8 cellular contexts compared by ENCODE assay signal in genomic region chrX:12975999-12976558, GRCh38. TPM values are rescaled to one million over a fixed set of nuclear protein-coding genes. Genes with fewer than 3 reads are reported as not detected.
DNase-seq lines count a peak whose midpoint lies in the region; ATAC-seq and TF ChIP-seq lines count a peak whose summit lies in the region.

No MANE protein-coding gene starts in this region.

- H3K27ac ChIP-seq in CD4-positive, alpha-beta memory T cell (ENCODE audit: low read depth, low read length), result peak overlapping the region; percentile 84
- peak overlapping the region; percentile 86 for H3K27ac ChIP-seq in duodenal mucosa (ENCODE audit: low read depth, low read length)
- H3K27ac ChIP-seq in thoracic aorta, result peak overlapping the region; percentile 98 to 99

- intact Hi-C loops in CD4-positive, alpha-beta memory T cell (cut with micrococcal nuclease), result loop anchor here (5.0 kb wide), 1 partner anchor 36 kb away; no protein-coding TSS in a partner anchor
- intact Hi-C loops in lower leg skin (cut with DNase I; ENCODE audit: low total_unique reads), result no loop called here

- WGBS in lower leg skin, 2 donors, result 0 to 21% methylated on average over 28 to 34 of the region's 34 CpGs

- peak overlapping the region; percentile 92 to 99 (median 98) for H3K4me3 Mint-ChIP-seq in CD4-positive, alpha-beta memory T cell
- peak overlapping the region; percentile 79 to 97 (median 94) for H3K4me3 Mint-ChIP-seq in T-cell

- no peaks in the 10 kb centered on the region for H3K27me3 ChIP-seq in CD4-positive, alpha-beta memory T cell (ENCODE audit: insufficient read depth, low read length)
- no peaks in the 10 kb centered on the region for H3K27me3 ChIP-seq in duodenal mucosa (ENCODE audit: control insufficient read depth in 1 of 2, insufficient read depth in 2 of 2, low read length in 2 of 2)
- no peaks in the 10 kb centered on the region for H3K27me3 ChIP-seq in thoracic aorta (replicated peaks; ENCODE audit: insufficient read depth)

- peaks cover 37 to 62% of the 10 kb centered on the region in 2 donors for H3K36me3 Mint-ChIP-seq in CD4-positive, alpha-beta memory T cell
- peaks cover 31% of the 10 kb centered on the region for H3K36me3 Mint-ChIP-seq in T-cell

- TF ChIP-seq CTCF in lower leg skin (IDR thresholded peaks at IDR 0.05) (no peak), thoracic aorta (IDR thresholded peaks at IDR 0.05) (no peak)

- H3K4me1 ChIP-seq in CD4-positive, alpha-beta memory T cell (ENCODE audit: insufficient read depth, low read length), result peaks cover 27% of the 10 kb centered on the region
- peaks cover 3 to 6% of the 10 kb centered on the region in 2 donors for H3K4me1 ChIP-seq in duodenal mucosa (ENCODE audit: control insufficient read depth in 1 of 2, insufficient read depth in 2 of 2, low read length in 2 of 2)
- peaks cover 3 to 24% of the 10 kb centered on the region in 2 donors for H3K4me1 ChIP-seq in thoracic aorta (ENCODE audit: control insufficient read depth in 1 of 2, low read depth in 2 of 2)

- H3K4me3 ChIP-seq in CD4-positive, alpha-beta memory T cell (ENCODE audit: low read length in 2 of 2), result peak overlapping the region; percentile 81 to 85
- H3K4me3 ChIP-seq in duodenal mucosa (ENCODE audit: low read depth in 1 of 2, low read length in 2 of 2), result peak overlapping the region; percentile 82 to 95
- peak overlapping the region; percentile 65 for H3K4me3 ChIP-seq in lower leg skin (ENCODE audit: low read depth, poor library complexity, severe bottlenecking)
- peak overlapping the region; percentile 96 for H3K4me3 ChIP-seq in thoracic aorta

- H3K9me3 ChIP-seq in CD4-positive, alpha-beta memory T cell (ENCODE audit: control insufficient read depth in 1 of 2, low read length in 2 of 2), result no peaks in the 10 kb centered on the region
- H3K9me3 ChIP-seq in duodenal mucosa (ENCODE audit: control insufficient read depth in 1 of 2, low read length in 2 of 2), result no peaks in the 10 kb centered on the region
- no peaks in the 10 kb centered on the region for H3K9me3 ChIP-seq in thoracic aorta

- POLR2A ChIA-PET in CD4-positive, alpha-beta memory T cell (lab: Charles Lee; ENCODE audit: partially characterized antibody), result interaction anchor here (0.8 to 26.3 kb wide), 15 partner anchors 3 to 759 kb away, joined by 4 to 1769 read pairs (median 218); partner anchors contain the start of genes OFD1, TMSB4X and TRAPPC2
- POLR2A ChIA-PET in T-cell (lab: Charles Lee), result interaction anchor here (0.6 to 3.8 kb wide), 16 partner anchors 9 to 1217 kb away, joined by 3 to 29 read pairs (median 4); no protein-coding TSS in a partner anchor

- peak overlapping the region; percentile 89 to 99 (median 97) for H3K27ac Mint-ChIP-seq in CD4-positive, alpha-beta memory T cell
- peak overlapping the region; percentile 93 to 98 for H3K27ac Mint-ChIP-seq in T-cell

- peaks cover 9% of the 10 kb centered on the region for H3K36me3 ChIP-seq in CD4-positive, alpha-beta memory T cell (ENCODE audit: insufficient read depth, low read length)
- H3K36me3 ChIP-seq in duodenal mucosa (ENCODE audit: control insufficient read depth in 1 of 2, insufficient read depth in 2 of 2, low read length in 2 of 2) (peaks cover 0 to 4% of the 10 kb centered on the region in 2 donors), thoracic aorta (no peaks in the 10 kb centered on the region)

- no peak for TF ChIP-seq RAD21 in Ishikawa (IDR thresholded peaks at IDR 0.05; ENCODE audit: low read depth)

- peaks cover 10 to 50% (median 33%) of the 10 kb centered on the region in 4 donors for H3K4me1 Mint-ChIP-seq in CD4-positive, alpha-beta memory T cell
- H3K4me1 Mint-ChIP-seq in T-cell, result peaks cover 29 to 76% (median 37%) of the 10 kb centered on the region in 3 donors

- no peak for TF ChIP-seq POLR2A in lower leg skin (IDR thresholded peaks at IDR 0.05)

- DNase-seq in CD4-positive, alpha-beta memory T cell, result peak in 3 of 5 donors; percentile 36 to 45 (median 37)
- DNase-seq in T-cell, result peak in 10 of 34 experiments; percentile 25 to 64 (median 40)
- DNase-seq in lower leg skin (ENCODE audit: low spot score in 2 of 2), result no peak
- DNase-seq in thoracic aorta (ENCODE audit: low spot score), result no peak

- CTCF ChIA-PET in CD4-positive, alpha-beta memory T cell (lab: Charles Lee; ENCODE audit: partially characterized antibody), result interaction anchor here (0.7 to 16.4 kb wide), 6 partner anchors 26 to 119 kb away, joined by 4 to 172 read pairs (median 15); no protein-coding TSS in a partner anchor
- CTCF ChIA-PET in T-cell (lab: Charles Lee), result interaction anchor here (0.6 to 4.2 kb wide), 8 partner anchors 19 to 75 kb away, joined by 3 to 20 read pairs (median 8); no protein-coding TSS in a partner anchor

- H3K9ac ChIP-seq in duodenal mucosa (ENCODE audit: low read depth in 1 of 2, low read length in 2 of 2), result peak overlapping the region; percentile 94 to 99

- no peak for TF ChIP-seq EP300 in Ishikawa (IDR thresholded peaks at IDR 0.05; ENCODE audit: borderline replicate concordance)

- H3K9me3 Mint-ChIP-seq in CD4-positive, alpha-beta memory T cell, result peaks cover 0 to 21% (median 2%) of the 10 kb centered on the region in 8 donors
- H3K9me3 Mint-ChIP-seq in T-cell, result no peaks in the 10 kb centered on the region

- ATAC-seq in T-cell (replicated peaks in 1 of 4) (no peak), thoracic aorta (ENCODE audit: insufficient number of reproducible peaks, low FRiP score, low read depth) (no peak), GM18511 (IDR thresholded peaks at IDR 0.05; ENCODE audit: unreplicated experiment) (no peak), GM21723 (IDR thresholded peaks at IDR 0.05; ENCODE audit: unreplicated experiment) (no peak)

- no peaks in the 10 kb centered on the region for H3K27me3 Mint-ChIP-seq in CD4-positive, alpha-beta memory T cell
- peaks cover 0 to 4% of the 10 kb centered on the region in 2 donors for H3K27me3 Mint-ChIP-seq in T-cell

TF ChIP-seq in Ishikawa, 13 proteins besides CTCF, POLR2A, EP300 and RAD21:
- TF ChIP-seq EGR1 (IDR thresholded peaks at IDR 0.05), result no peak
- TF ChIP-seq TEAD4 (IDR thresholded peaks at IDR 0.05), result 0 out of 2 replicates have a peak, but pooled peaks have one; percentile 20

RNA-seq across cellular contexts. Expression of gene TMSB4X, which starts 1.2 kb away (rescaled TPM):
- 1,000 to 10,000 TPM; 4,851 to 5,116 TPM for total RNA-seq in CD4-positive, alpha-beta memory T cell
- over 10,000 TPM; 27,942 to 36,115 TPM for polyA plus RNA-seq in CD4-positive, alpha-beta memory T cell
- 1,000 to 10,000 TPM; 5,030 to 6,201 (median 5,880) TPM for total RNA-seq in T-cell
- total RNA-seq in lower leg skin, result 1,000 to 10,000 TPM; 1,261 to 2,736 (median 1,532) TPM
- 1,000 to 10,000 TPM; 3,886 to 3,920 TPM for total RNA-seq in thoracic aorta

Comparison
In these comparisons a context has a peak if more than half of its experiments do, and no peak if none do; other contexts are left out.
1. DNase-seq: peak in CD4-positive, alpha-beta memory T cell (3 of 5); none in lower leg skin (0 of 2) and thoracic aorta (single experiment).
2. Peak in every context shown above with its lines, with median percentiles within 50 percentile points of each other: H3K27ac ChIP-seq and H3K4me3 ChIP-seq.